In the genomic region with DNA sequence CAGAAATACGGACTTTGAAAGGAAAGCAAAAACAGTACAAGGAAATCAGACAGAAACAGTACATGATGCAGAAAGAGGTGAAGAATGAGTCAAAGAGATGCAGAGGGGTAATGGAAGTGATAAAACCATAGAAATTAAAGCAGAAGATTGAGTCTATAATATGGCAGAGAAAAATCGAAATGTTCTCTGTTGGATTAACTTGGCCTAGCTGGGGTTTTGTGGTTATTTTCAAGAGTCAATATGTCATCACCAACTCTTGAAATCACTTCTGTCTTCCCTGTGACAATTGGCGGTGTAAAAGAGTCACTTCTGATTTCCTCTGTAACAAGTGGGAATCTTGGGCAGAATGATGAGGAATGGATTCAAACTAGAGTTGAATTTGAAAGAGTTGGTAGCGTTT, we compare ENCODE assay signal across 9 cellular contexts. TPM values are rescaled to one million over a fixed set of nuclear protein-coding genes. Genes with fewer than 3 reads are reported as not detected.
DNase-seq lines count a peak whose midpoint lies in the region; ATAC-seq and TF ChIP-seq lines count a peak whose summit lies in the region.
"Had no signal": no experiment of that assay in that cellular context is flagged by ENCODE, and none has a peak within 500 bp of the region (broad histone marks: within the 10 kb centered on the region; RNA-seq: fewer than 3 reads in every experiment).

No MANE protein-coding gene starts in this region.

- TF ChIP-seq POLR2A in Peyer's patch (IDR thresholded peaks at IDR 0.05): no peak

- no peak for DNase-seq in activated naive CD4-positive, alpha-beta T cell treated with anti-CD3 and anti-CD28 coated beads for 36 hours
- no peak for DNase-seq in activated naive CD4-positive, alpha-beta T cell treated with anti-CD3 and anti-CD28 coated beads, Interleukin-2, amount 10 ng/mL, durations not matched to agents 7 days and 5 days
- DNase-seq in T-helper 2 cell treated with Interferon-gamma antibody and Interleukin-4, amounts not matched to agents 5 μg/mL and 100 μg/mL, for 36 hours (ENCODE audit: low spot score): no peak
- no peak for DNase-seq in epithelial cell of esophagus (ENCODE audit: low read depth)
- no peak for DNase-seq in stimulated activated naive CD8-positive, alpha-beta T cell treated with anti-CD3 and anti-CD28 coated beads, Interleukin-15, Interleukin-2, amounts not matched to agents 100 U/mL and 50 U/mL, for 24 hours
- DNase-seq in Peyer's patch: no peak
- DNase-seq in stimulated activated CD4-positive, alpha-beta T cell treated with anti-CD3 and anti-CD28 coated beads, Interleukin-1b, Interleukin-23, amount 100 ng/mL, for 48 hours: no peak
- DNase-seq: NCI-H2029 had no signal

- H3K9me3 ChIP-seq in Peyer's patch: no peaks in the 10 kb centered on the region

- peaks cover 63% of the 10 kb centered on the region for H3K36me3 Mint-ChIP-seq in activated naive CD4-positive, alpha-beta T cell treated with anti-CD3 and anti-CD28 coated beads for 36 hours (ENCODE audit: low read depth)
- H3K36me3 Mint-ChIP-seq in activated naive CD4-positive, alpha-beta T cell treated with anti-CD3 and anti-CD28 coated beads, Interleukin-2, amount 10 ng/mL, durations not matched to agents 7 days and 5 days: peaks cover 53% of the 10 kb centered on the region
- peaks cover 58% of the 10 kb centered on the region for H3K36me3 Mint-ChIP-seq in T-helper 2 cell treated with Interferon-gamma antibody and Interleukin-4, amounts not matched to agents 5 μg/mL and 100 μg/mL, for 36 hours (ENCODE audit: low read depth)

- H3K4me3 Mint-ChIP-seq in activated naive CD4-positive, alpha-beta T cell treated with anti-CD3 and anti-CD28 coated beads for 36 hours: peak overlapping the region; percentile 10
- H3K4me3 Mint-ChIP-seq in activated naive CD4-positive, alpha-beta T cell treated with anti-CD3 and anti-CD28 coated beads, Interleukin-2, amount 10 ng/mL, durations not matched to agents 7 days and 5 days: no peak overlapping the region
- H3K4me3 Mint-ChIP-seq in T-helper 2 cell treated with Interferon-gamma antibody and Interleukin-4, amounts not matched to agents 5 μg/mL and 100 μg/mL, for 36 hours: peak overlapping the region; percentile 53

- peaks cover 74% of the 10 kb centered on the region for H3K4me1 Mint-ChIP-seq in activated naive CD4-positive, alpha-beta T cell treated with anti-CD3 and anti-CD28 coated beads for 36 hours (ENCODE audit: low read depth)
- H3K4me1 Mint-ChIP-seq in activated naive CD4-positive, alpha-beta T cell treated with anti-CD3 and anti-CD28 coated beads, Interleukin-2, amount 10 ng/mL, durations not matched to agents 7 days and 5 days: peaks cover 72% of the 10 kb centered on the region
- H3K4me1 Mint-ChIP-seq in T-helper 2 cell treated with Interferon-gamma antibody and Interleukin-4, amounts not matched to agents 5 μg/mL and 100 μg/mL, for 36 hours (ENCODE audit: low read depth): peaks cover 38% of the 10 kb centered on the region

- H3K27ac ChIP-seq in Peyer's patch: no peak overlapping the region

- no peaks in the 10 kb centered on the region for H3K27me3 ChIP-seq in Peyer's patch

- peaks cover 0 to 70% (median 2%) of the 10 kb centered on the region in 3 donors for H3K36me3 ChIP-seq in Peyer's patch

- intact Hi-C loops in activated naive CD4-positive, alpha-beta T cell treated with anti-CD3 and anti-CD28 coated beads for 36 hours (cut with micrococcal nuclease): no loop called here

- CTCF ChIA-PET in activated naive CD4-positive, alpha-beta T cell treated with anti-CD3 and anti-CD28 coated beads for 36 hours (lab: Charles Lee): interaction anchor here (1.2 kb wide), 1 partner anchor 133 kb away, joined by 3 read pairs; no protein-coding TSS in a partner anchor
- CTCF ChIA-PET in activated naive CD4-positive, alpha-beta T cell treated with anti-CD3 and anti-CD28 coated beads, Interleukin-2, amount 10 ng/mL, durations not matched to agents 7 days and 5 days (lab: Charles Lee): interaction anchor here (1.1 kb wide), 1 partner anchor 8 kb away, joined by 3 read pairs; the partner anchor contains the start of gene YTHDF2

- H3K4me3 ChIP-seq in epithelial cell of esophagus (ENCODE audit: low read length): peak overlapping the region; percentile 14
- H3K4me3 ChIP-seq in Peyer's patch: no peak overlapping the region

- no peaks in the 10 kb centered on the region for H3K9me3 Mint-ChIP-seq in activated naive CD4-positive, alpha-beta T cell treated with anti-CD3 and anti-CD28 coated beads for 36 hours
- H3K9me3 Mint-ChIP-seq in activated naive CD4-positive, alpha-beta T cell treated with anti-CD3 and anti-CD28 coated beads, Interleukin-2, amount 10 ng/mL, durations not matched to agents 7 days and 5 days: no peaks in the 10 kb centered on the region
- H3K9me3 Mint-ChIP-seq in T-helper 2 cell treated with Interferon-gamma antibody and Interleukin-4, amounts not matched to agents 5 μg/mL and 100 μg/mL, for 36 hours: no peaks in the 10 kb centered on the region

- H3K4me1 ChIP-seq in Peyer's patch: peaks cover 0 to 77% (median 18%) of the 10 kb centered on the region in 4 donors

- no peaks in the 10 kb centered on the region for H3K27me3 Mint-ChIP-seq in activated naive CD4-positive, alpha-beta T cell treated with anti-CD3 and anti-CD28 coated beads for 36 hours (ENCODE audit: low read depth)
- H3K27me3 Mint-ChIP-seq in activated naive CD4-positive, alpha-beta T cell treated with anti-CD3 and anti-CD28 coated beads, Interleukin-2, amount 10 ng/mL, durations not matched to agents 7 days and 5 days: no peaks in the 10 kb centered on the region
- no peaks in the 10 kb centered on the region for H3K27me3 Mint-ChIP-seq in T-helper 2 cell treated with Interferon-gamma antibody and Interleukin-4, amounts not matched to agents 5 μg/mL and 100 μg/mL, for 36 hours (ENCODE audit: low read depth)

- H3K27ac Mint-ChIP-seq in activated naive CD4-positive, alpha-beta T cell treated with anti-CD3 and anti-CD28 coated beads for 36 hours: peak overlapping the region; percentile 31
- H3K27ac Mint-ChIP-seq in activated naive CD4-positive, alpha-beta T cell treated with anti-CD3 and anti-CD28 coated beads, Interleukin-2, amount 10 ng/mL, durations not matched to agents 7 days and 5 days: no peak overlapping the region
- H3K27ac Mint-ChIP-seq in T-helper 2 cell treated with Interferon-gamma antibody and Interleukin-4, amounts not matched to agents 5 μg/mL and 100 μg/mL, for 36 hours: peak overlapping the region; percentile 20

- ATAC-seq in stimulated activated naive CD8-positive, alpha-beta T cell treated with anti-CD3 and anti-CD28 coated beads, Interleukin-15, Interleukin-2, amounts not matched to agents 100 U/mL and 50 U/mL, for 24 hours: peak; percentile 64
- no peak for ATAC-seq in GM21526 (IDR thresholded peaks at IDR 0.05; ENCODE audit: low FRiP score, unreplicated experiment)

- TF ChIP-seq CTCF in epithelial cell of esophagus (IDR thresholded peaks at IDR 0.05; ENCODE audit: insufficient read depth, low read depth, low read length, missing control alignments) (no peak), Peyer's patch (IDR thresholded peaks at IDR 0.05) (no peak)

RNA-seq across cellular contexts. Expression of gene YTHDF2, which starts 7.4 kb away (rescaled TPM):
- 10 to 100 TPM; 64.9 to 66.1 TPM for total RNA-seq in activated naive CD4-positive, alpha-beta T cell treated with anti-CD3 and anti-CD28 coated beads for 36 hours
- 10 to 100 TPM; 36.3 to 54.1 (median 46.6) TPM for total RNA-seq in Peyer's patch
